In the genomic region with DNA sequence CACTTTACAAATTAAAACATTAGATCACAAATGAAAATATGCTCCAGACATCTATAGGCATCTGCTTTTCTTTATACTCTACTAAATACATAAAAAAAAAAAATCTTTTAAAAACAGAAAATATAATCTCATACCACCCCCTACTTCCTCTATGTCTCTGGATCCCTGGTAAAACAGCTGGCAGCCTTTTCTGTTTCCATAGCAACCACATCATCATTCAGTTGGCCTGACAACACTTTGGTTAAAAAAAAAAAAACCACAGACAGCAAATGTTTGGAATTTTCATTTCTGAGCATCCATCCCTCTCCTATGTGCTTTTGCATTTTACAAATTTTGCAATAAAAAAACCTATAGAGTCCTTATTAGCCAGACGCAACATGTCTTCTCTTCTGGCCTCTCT, we compare ENCODE assay signal across 1 cellular context.
TF ChIP-seq lines count a peak whose summit lies in the region.

No MANE protein-coding gene starts in this region.

TF ChIP-seq in IMR-90, 13 proteins besides CTCF, POLR2A, EP300 and RAD21 (continued from another document):
- TF ChIP-seq FOS (IDR thresholded peaks at IDR 0.05; ENCODE audit: low read depth, low read length) (no peak), RFX5 (IDR thresholded peaks at IDR 0.05; ENCODE audit: low read depth, low read length) (no peak), RCOR1 (IDR thresholded peaks at IDR 0.05; ENCODE audit: insufficient replicate concordance, low read length) (no peak), MXI1 (IDR thresholded peaks at IDR 0.05; ENCODE audit: borderline replicate concordance, low read depth, low read length) (no peak)
- TF ChIP-seq, protein P1, sequence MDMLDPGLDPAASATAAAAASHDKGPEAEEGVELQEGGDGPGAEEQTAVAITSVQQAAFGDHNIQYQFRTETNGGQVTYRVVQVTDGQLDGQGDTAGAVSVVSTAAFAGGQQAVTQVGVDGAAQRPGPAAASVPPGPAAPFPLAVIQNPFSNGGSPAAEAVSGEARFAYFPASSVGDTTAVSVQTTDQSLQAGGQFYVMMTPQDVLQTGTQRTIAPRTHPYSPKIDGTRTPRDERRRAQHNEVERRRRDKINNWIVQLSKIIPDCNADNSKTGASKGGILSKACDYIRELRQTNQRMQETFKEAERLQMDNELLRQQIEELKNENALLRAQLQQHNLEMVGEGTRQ (IDR thresholded peaks at IDR 0.05; ENCODE audit: low read depth, low read length): no peak
- TF ChIP-seq, protein P2, sequence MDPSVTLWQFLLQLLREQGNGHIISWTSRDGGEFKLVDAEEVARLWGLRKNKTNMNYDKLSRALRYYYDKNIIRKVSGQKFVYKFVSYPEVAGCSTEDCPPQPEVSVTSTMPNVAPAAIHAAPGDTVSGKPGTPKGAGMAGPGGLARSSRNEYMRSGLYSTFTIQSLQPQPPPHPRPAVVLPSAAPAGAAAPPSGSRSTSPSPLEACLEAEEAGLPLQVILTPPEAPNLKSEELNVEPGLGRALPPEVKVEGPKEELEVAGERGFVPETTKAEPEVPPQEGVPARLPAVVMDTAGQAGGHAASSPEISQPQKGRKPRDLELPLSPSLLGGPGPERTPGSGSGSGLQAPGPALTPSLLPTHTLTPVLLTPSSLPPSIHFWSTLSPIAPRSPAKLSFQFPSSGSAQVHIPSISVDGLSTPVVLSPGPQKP (IDR thresholded peaks at IDR 0.05; ENCODE audit: borderline replicate concordance, low read depth, low read length): no peak
